ENCODE assay signal across 39 cellular contexts in the genomic region with DNA sequence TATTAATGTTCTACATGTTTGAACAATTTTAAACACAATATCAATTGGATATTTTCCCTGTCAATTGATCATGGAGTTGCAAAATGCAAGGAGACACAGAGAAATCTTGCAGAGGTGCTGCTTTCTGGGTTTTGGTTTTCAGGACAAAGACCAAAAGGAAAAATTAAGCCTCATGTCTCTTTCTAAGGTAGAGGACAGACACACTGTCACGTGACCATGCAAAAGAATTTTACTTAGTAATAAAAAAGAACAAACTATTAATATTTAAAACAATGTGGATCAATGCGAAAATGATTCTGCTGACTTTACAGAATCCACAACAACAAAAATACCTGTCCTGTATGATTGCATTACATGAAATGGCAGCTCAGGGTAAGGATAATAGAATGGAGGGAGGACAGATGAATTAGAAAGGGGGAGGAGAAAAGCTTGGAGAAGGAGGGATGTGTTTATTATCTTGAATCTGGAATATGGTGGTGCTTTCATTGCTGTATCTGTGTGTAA.
"Had no signal": no experiment of that assay in that cellular context is flagged by ENCODE, and none has a peak within 500 bp of the region (broad histone marks: within the 10 kb centered on the region; RNA-seq: fewer than 3 reads in every experiment).

No MANE protein-coding gene starts in this region.

- DNase-seq: activated effector memory CD4-positive, alpha-beta T cell treated with anti-CD3 and anti-CD28 coated beads, Interleukin-2, amount 50 U/mL, for 16 hours; activated effector memory CD4-positive, alpha-beta T cell treated with Interleukin-2 at 50 U/mL for 16 hours; activated gamma-delta T cell; activated gamma-delta T cell treated with Interleukin-2 at 50 U/mL for 16 hours; activated naive CD4-positive, alpha-beta T cell; activated naive CD4-positive, alpha-beta T cell treated with anti-CD3 and anti-CD28 coated beads for 36 hours; activated naive CD4-positive, alpha-beta T cell treated with anti-CD3 and anti-CD28 coated beads, Interleukin-2, amount 10 ng/mL, durations not matched to agents 7 days and 5 days; activated naive CD4-positive, alpha-beta T cell treated with anti-CD3 and anti-CD28 coated beads, Interleukin-2, amount 50 U/mL, for 16 hours; activated naive CD4-positive, alpha-beta T cell treated with Interleukin-2 at 50 U/mL for 16 hours; activated naive CD8-positive, alpha-beta T cell treated with anti-CD3 and anti-CD28 coated beads for 36 hours; activated naive CD8-positive, alpha-beta T cell treated with anti-CD3 and anti-CD28 coated beads, Interleukin-2, amount 10 ng/mL, durations not matched to agents 7 days and 5 days; activated naive CD8-positive, alpha-beta T cell treated with anti-CD3 and anti-CD28 coated beads, Interleukin-2, amount 50 U/mL, for 24 hours; activated T-cell treated with anti-CD3 and anti-CD28 coated beads, Interleukin-2, amount 50 U/mL, for 4 hours; activated T-cell treated with anti-CD3 and anti-CD28 coated beads, Interleukin-2, amount 50 U/mL, for 48 hours; activated T-cell treated with anti-CD3 and anti-CD28 coated beads, Interleukin-2, amount 50 U/mL, for 72 hours; adrenal gland; amniotic stem cell; amygdala; anterior cingulate cortex; aorta; body of pancreas; brain microvascular endothelial cell; caudate nucleus; central memory CD4-positive, alpha-beta T cell; cerebellar nuclear complex had no signal

- H3K27ac ChIP-seq: adrenal gland, ascending aorta, body of pancreas, brain microvascular endothelial cell, breast epithelium, cardiac muscle cell had no signal

- H3K9me3 Mint-ChIP-seq: activated naive CD4-positive, alpha-beta T cell treated with anti-CD3 and anti-CD28 coated beads, Interleukin-2, amount 50 U/mL, for 24 hours had no signal

- H3K27ac Mint-ChIP-seq: activated naive CD4-positive, alpha-beta T cell treated with anti-CD3 and anti-CD28 coated beads for 36 hours; activated naive CD4-positive, alpha-beta T cell treated with anti-CD3 and anti-CD28 coated beads, Interleukin-2, amount 10 ng/mL, durations not matched to agents 7 days and 5 days; activated naive CD4-positive, alpha-beta T cell treated with anti-CD3 and anti-CD28 coated beads, Interleukin-2, amount 50 U/mL, for 24 hours; activated naive CD4-positive, alpha-beta T cell treated with anti-CD3 and anti-CD28 coated beads, Interleukin-2, amount 50 U/mL, for 72 hours; activated naive CD8-positive, alpha-beta T cell; activated naive CD8-positive, alpha-beta T cell treated with anti-CD3 and anti-CD28 coated beads for 36 hours; activated naive CD8-positive, alpha-beta T cell treated with anti-CD3 and anti-CD28 coated beads, Interleukin-2, amount 10 ng/mL, durations not matched to agents 7 days and 5 days; activated naive CD8-positive, alpha-beta T cell treated with anti-CD3 and anti-CD28 coated beads, Interleukin-2, amount 50 U/mL, for 24 hours; activated T-cell treated with anti-CD3 and anti-CD28 coated beads, Interleukin-2, amount 50 U/mL, for 72 hours; activated T-helper 1 cell treated with anti-CD3 and anti-CD28 coated beads, Interleukin-12 subunit alpha, Interleukin-12 subunit beta, Interleukin-2, Interleukin-4 antibody, amounts not matched to agents 30 ng/mL and 10 ng/mL and 1 ng/mL, durations not matched to agents 14 hours and 24 hours and 36 hours; activated T-helper 17 cell treated with anti-CD3 and anti-CD28 coated beads, Interleukin-2, amount 50 U/mL, for 72 hours; activated T-helper 2 cell treated with anti-CD3 and anti-CD28 coated beads, Interferon-gamma antibody, Interleukin-2, Interleukin-4, amounts not matched to agents 10 μg/mL and 5 μg/mL and 100 μg/mL, durations not matched to agents 14 hours and 24 hours and 36 hours; brain had no signal

- H3K36me3 Mint-ChIP-seq: activated naive CD4-positive, alpha-beta T cell treated with anti-CD3 and anti-CD28 coated beads, Interleukin-2, amount 10 ng/mL, durations not matched to agents 7 days and 5 days; activated naive CD4-positive, alpha-beta T cell treated with anti-CD3 and anti-CD28 coated beads, Interleukin-2, amount 50 U/mL, for 24 hours; activated naive CD8-positive, alpha-beta T cell; activated naive CD8-positive, alpha-beta T cell treated with anti-CD3 and anti-CD28 coated beads for 36 hours; activated naive CD8-positive, alpha-beta T cell treated with anti-CD3 and anti-CD28 coated beads, Interleukin-2, amount 10 ng/mL, durations not matched to agents 7 days and 5 days; brain had no signal

- FAIRE-seq: astrocyte, bronchial epithelial cell, colon had no signal

- H3K27me3 Mint-ChIP-seq: activated naive CD4-positive, alpha-beta T cell treated with anti-CD3 and anti-CD28 coated beads, Interleukin-2, amount 10 ng/mL, durations not matched to agents 7 days and 5 days; activated naive CD4-positive, alpha-beta T cell treated with anti-CD3 and anti-CD28 coated beads, Interleukin-2, amount 50 U/mL, for 24 hours; activated naive CD8-positive, alpha-beta T cell; activated naive CD8-positive, alpha-beta T cell treated with anti-CD3 and anti-CD28 coated beads for 36 hours; activated naive CD8-positive, alpha-beta T cell treated with anti-CD3 and anti-CD28 coated beads, Interleukin-2, amount 10 ng/mL, durations not matched to agents 7 days and 5 days; activated naive CD8-positive, alpha-beta T cell treated with anti-CD3 and anti-CD28 coated beads, Interleukin-2, amount 50 U/mL, for 24 hours; activated T-helper 17 cell treated with anti-CD3 and anti-CD28 coated beads, Interleukin-2, amount 50 U/mL, for 72 hours; brain; central memory CD8-positive, alpha-beta T cell had no signal

- H3K4me1 Mint-ChIP-seq: activated naive CD4-positive, alpha-beta T cell treated with anti-CD3 and anti-CD28 coated beads, Interleukin-2, amount 10 ng/mL, durations not matched to agents 7 days and 5 days; activated naive CD4-positive, alpha-beta T cell treated with anti-CD3 and anti-CD28 coated beads, Interleukin-2, amount 50 U/mL, for 24 hours; activated naive CD8-positive, alpha-beta T cell treated with anti-CD3 and anti-CD28 coated beads for 36 hours; activated naive CD8-positive, alpha-beta T cell treated with anti-CD3 and anti-CD28 coated beads, Interleukin-2, amount 10 ng/mL, durations not matched to agents 7 days and 5 days; activated naive CD8-positive, alpha-beta T cell treated with anti-CD3 and anti-CD28 coated beads, Interleukin-2, amount 50 U/mL, for 24 hours; activated T-helper 17 cell treated with anti-CD3 and anti-CD28 coated beads, Interleukin-2, amount 50 U/mL, for 72 hours; brain; central memory CD8-positive, alpha-beta T cell had no signal

- H3K27me3 ChIP-seq: adrenal gland, ascending aorta, body of pancreas, brain microvascular endothelial cell, breast epithelium, cardiac muscle cell had no signal

- ATAC-seq: activated naive CD4-positive, alpha-beta T cell treated with anti-CD3 and anti-CD28 coated beads, Interleukin-2, amount 50 U/mL, for 72 hours; activated naive CD8-positive, alpha-beta T cell treated with anti-CD3 and anti-CD28 coated beads, Interleukin-2, amount 50 U/mL, for 24 hours; activated T-cell treated with anti-CD3 and anti-CD28 coated beads, Interleukin-2, amount 50 U/mL, for 4 hours; activated T-cell treated with anti-CD3 and anti-CD28 coated beads, Interleukin-2, amount 50 U/mL, for 72 hours; activated T-helper 17 cell treated with anti-CD3 and anti-CD28 coated beads, Interleukin-2, amount 50 U/mL, for 72 hours; body of pancreas had no signal

- H3K4me3 Mint-ChIP-seq: activated naive CD4-positive, alpha-beta T cell treated with anti-CD3 and anti-CD28 coated beads for 36 hours; activated naive CD4-positive, alpha-beta T cell treated with anti-CD3 and anti-CD28 coated beads, Interleukin-2, amount 10 ng/mL, durations not matched to agents 7 days and 5 days; activated naive CD4-positive, alpha-beta T cell treated with anti-CD3 and anti-CD28 coated beads, Interleukin-2, amount 50 U/mL, for 24 hours; activated naive CD8-positive, alpha-beta T cell; activated naive CD8-positive, alpha-beta T cell treated with anti-CD3 and anti-CD28 coated beads for 36 hours; activated naive CD8-positive, alpha-beta T cell treated with anti-CD3 and anti-CD28 coated beads, Interleukin-2, amount 10 ng/mL, durations not matched to agents 7 days and 5 days; activated naive CD8-positive, alpha-beta T cell treated with anti-CD3 and anti-CD28 coated beads, Interleukin-2, amount 50 U/mL, for 24 hours; activated T-cell treated with anti-CD3 and anti-CD28 coated beads, Interleukin-2, amount 50 U/mL, for 4 hours; activated T-cell treated with anti-CD3 and anti-CD28 coated beads, Interleukin-2, amount 50 U/mL, for 72 hours; activated T-helper 1 cell treated with anti-CD3 and anti-CD28 coated beads, Interleukin-12 subunit alpha, Interleukin-12 subunit beta, Interleukin-2, Interleukin-4 antibody, amounts not matched to agents 30 ng/mL and 10 ng/mL and 1 ng/mL, durations not matched to agents 14 hours and 24 hours and 36 hours; activated T-helper 17 cell treated with anti-CD3 and anti-CD28 coated beads, Interleukin-2, amount 50 U/mL, for 72 hours; brain; central memory CD8-positive, alpha-beta T cell had no signal

- H3K9me3 ChIP-seq: adrenal gland, ascending aorta, body of pancreas had no signal

- H3K36me3 ChIP-seq: adrenal gland, ascending aorta, brain microvascular endothelial cell, breast epithelium, cardiac muscle cell had no signal

- H3K4me3 ChIP-seq: adrenal gland, ascending aorta, body of pancreas, breast epithelium, cardiac muscle cell had no signal

- H3K4me1 ChIP-seq: adrenal gland, ascending aorta, body of pancreas, breast epithelium had no signal
